In the genomic region with DNA sequence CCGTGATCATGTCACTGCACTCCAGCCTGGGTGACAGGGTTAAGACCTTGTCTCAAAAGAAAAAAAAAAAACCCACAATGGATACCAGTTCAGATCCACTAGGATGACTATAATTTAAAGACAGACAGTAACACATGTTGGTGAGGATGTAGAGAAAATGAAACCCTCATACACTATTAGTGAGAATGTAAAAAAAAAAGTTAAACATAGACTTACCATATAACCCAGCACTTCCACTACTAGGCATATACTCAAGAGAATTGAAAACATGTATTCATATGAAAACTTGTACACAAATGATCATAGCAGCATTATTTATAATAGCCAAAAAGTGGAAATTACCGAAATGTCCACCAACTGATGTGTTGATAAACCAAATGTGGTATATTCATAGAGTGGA, we compare ENCODE assay signal across 6 cellular contexts.
"Had no signal": no experiment of that assay in that cellular context is flagged by ENCODE, and none has a peak within 500 bp of the region (broad histone marks: within the 10 kb centered on the region; RNA-seq: fewer than 3 reads in every experiment).

No MANE protein-coding gene starts in this region.

- H3K9me3 Mint-ChIP-seq: IgD-negative memory B cell had no signal

- ATAC-seq: HepG2, K562 had no signal

- H3K27ac Mint-ChIP-seq: IgD-negative memory B cell had no signal

- H3K4me3 Mint-ChIP-seq: IgD-negative memory B cell had no signal

- H3K27ac ChIP-seq: HL-60 had no signal

- H3K4me3 ChIP-seq: K562 had no signal

- H3K27me3 Mint-ChIP-seq: IgD-negative memory B cell had no signal

- DNase-seq: IMR-90, KBM-7 had no signal
